Comparison of ENCODE assay signal across 1 cellular context in genomic region chr21:41955516-41955915, GRCh38.
TF ChIP-seq lines count a peak whose summit lies in the region.

No MANE protein-coding gene starts in this region.

TF ChIP-seq in GM12878, 131 proteins besides CTCF, POLR2A, EP300 and RAD21 (continues in another document):
- no peak for TF ChIP-seq NFXL1 (IDR thresholded peaks at IDR 0.05; ENCODE audit: borderline replicate concordance)
- TF ChIP-seq IRF5 (IDR thresholded peaks at IDR 0.05; ENCODE audit: borderline replicate concordance): no peak
- no peak for TF ChIP-seq MTA3 (IDR thresholded peaks at IDR 0.05; ENCODE audit: borderline replicate concordance, low read length)
- TF ChIP-seq HSF1 (IDR thresholded peaks at IDR 0.05; ENCODE audit: low read depth, low read length): no peak
- TF ChIP-seq MEF2A (IDR thresholded peaks at IDR 0.05; ENCODE audit: insufficient read depth, low read depth, low read length): no peak
- TF ChIP-seq CREM (IDR thresholded peaks at IDR 0.05; ENCODE audit: low read depth): 0 out of 2 replicates have a peak, but pooled peaks have one; percentile 15
- TF ChIP-seq WRNIP1 (IDR thresholded peaks at IDR 0.05; ENCODE audit: borderline replicate concordance, low read depth, low read length): no peak
- TF ChIP-seq DPF2 (IDR thresholded peaks at IDR 0.05): no peak
- no peak for TF ChIP-seq SPI1 (IDR thresholded peaks at IDR 0.05; ENCODE audit: borderline replicate concordance, insufficient read depth, low read depth, low read length)
- no peak for TF ChIP-seq RAD51 (IDR thresholded peaks at IDR 0.05)
- TF ChIP-seq FOXK2 (IDR thresholded peaks at IDR 0.05): no peak
- TF ChIP-seq, protein P1, sequence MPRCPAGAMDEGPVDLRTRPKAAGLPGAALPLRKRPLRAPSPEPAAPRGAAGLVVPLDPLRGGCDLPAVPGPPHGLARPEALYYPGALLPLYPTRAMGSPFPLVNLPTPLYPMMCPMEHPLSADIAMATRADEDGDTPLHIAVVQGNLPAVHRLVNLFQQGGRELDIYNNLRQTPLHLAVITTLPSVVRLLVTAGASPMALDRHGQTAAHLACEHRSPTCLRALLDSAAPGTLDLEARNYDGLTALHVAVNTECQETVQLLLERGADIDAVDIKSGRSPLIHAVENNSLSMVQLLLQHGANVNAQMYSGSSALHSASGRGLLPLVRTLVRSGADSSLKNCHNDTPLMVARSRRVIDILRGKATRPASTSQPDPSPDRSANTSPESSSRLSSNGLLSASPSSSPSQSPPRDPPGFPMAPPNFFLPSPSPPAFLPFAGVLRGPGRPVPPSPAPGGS (IDR thresholded peaks at IDR 0.05; ENCODE audit: borderline replicate concordance, insufficient read depth, low read depth, low read length, poor library complexity, severe bottlenecking): no peak
- TF ChIP-seq EGR1 (IDR thresholded peaks at IDR 0.05; ENCODE audit: borderline replicate concordance in 1 of 2, low read depth in 2 of 2, low read length in 2 of 2): no peak
- no peak for TF ChIP-seq SMAD1 (IDR thresholded peaks at IDR 0.05; ENCODE audit: low read depth, partially characterized antibody)
- TF ChIP-seq, protein P2, sequence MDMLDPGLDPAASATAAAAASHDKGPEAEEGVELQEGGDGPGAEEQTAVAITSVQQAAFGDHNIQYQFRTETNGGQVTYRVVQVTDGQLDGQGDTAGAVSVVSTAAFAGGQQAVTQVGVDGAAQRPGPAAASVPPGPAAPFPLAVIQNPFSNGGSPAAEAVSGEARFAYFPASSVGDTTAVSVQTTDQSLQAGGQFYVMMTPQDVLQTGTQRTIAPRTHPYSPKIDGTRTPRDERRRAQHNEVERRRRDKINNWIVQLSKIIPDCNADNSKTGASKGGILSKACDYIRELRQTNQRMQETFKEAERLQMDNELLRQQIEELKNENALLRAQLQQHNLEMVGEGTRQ (IDR thresholded peaks at IDR 0.05; ENCODE audit: borderline replicate concordance, low read depth, low read length): no peak
- 0 out of 2 replicates have a peak, but pooled peaks have one; percentile 47 for TF ChIP-seq YY1 (IDR thresholded peaks at IDR 0.05; ENCODE audit: low read depth, low read length)
- TF ChIP-seq, protein P3, sequence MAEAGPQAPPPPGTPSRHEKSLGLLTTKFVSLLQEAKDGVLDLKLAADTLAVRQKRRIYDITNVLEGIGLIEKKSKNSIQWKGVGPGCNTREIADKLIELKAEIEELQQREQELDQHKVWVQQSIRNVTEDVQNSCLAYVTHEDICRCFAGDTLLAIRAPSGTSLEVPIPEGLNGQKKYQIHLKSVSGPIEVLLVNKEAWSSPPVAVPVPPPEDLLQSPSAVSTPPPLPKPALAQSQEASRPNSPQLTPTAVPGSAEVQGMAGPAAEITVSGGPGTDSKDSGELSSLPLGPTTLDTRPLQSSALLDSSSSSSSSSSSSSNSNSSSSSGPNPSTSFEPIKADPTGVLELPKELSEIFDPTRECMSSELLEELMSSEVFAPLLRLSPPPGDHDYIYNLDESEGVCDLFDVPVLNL (IDR thresholded peaks at IDR 0.05; ENCODE audit: low read depth, low read length): no peak
- no peak for TF ChIP-seq KLF5 (IDR thresholded peaks at IDR 0.05; ENCODE audit: partially characterized antibody)
- TF ChIP-seq IKZF2 (IDR thresholded peaks at IDR 0.05): peak in 1 of 2 experiments; percentile 44; a peak in 2 of 4 replicates
- TF ChIP-seq RFX5 (IDR thresholded peaks at IDR 0.05; ENCODE audit: low read depth, low read length): no peak
- TF ChIP-seq PRDM15 (CRISPR knock-in tag; IDR thresholded peaks at IDR 0.05): no peak
- TF ChIP-seq CUX1 (IDR thresholded peaks at IDR 0.05; ENCODE audit: insufficient replicate concordance, low read depth, low read length): no peak
- no peak for TF ChIP-seq JUND (IDR thresholded peaks at IDR 0.05; ENCODE audit: low read depth, low read length)
- no peak for TF ChIP-seq CHD2 (IDR thresholded peaks at IDR 0.05; ENCODE audit: borderline replicate concordance, low read depth, low read length)
- no peak for TF ChIP-seq USF1 (IDR thresholded peaks at IDR 0.05; ENCODE audit: borderline replicate concordance, extremely low read length, insufficient read depth, low read depth, low read length)
- TF ChIP-seq IRF3 (IDR thresholded peaks at IDR 0.05): no peak
- no peak for TF ChIP-seq TCF12 (IDR thresholded peaks at IDR 0.05; ENCODE audit: low read depth, low read length)
- no peak for TF ChIP-seq IRF4 (IDR thresholded peaks at IDR 0.05; ENCODE audit: low read depth, low read length)
- no peak for TF ChIP-seq CEBPB (IDR thresholded peaks at IDR 0.05; ENCODE audit: borderline replicate concordance in 1 of 2, low read depth in 2 of 2, low read length in 2 of 2)
- no peak for TF ChIP-seq TAF1 (IDR thresholded peaks at IDR 0.05; ENCODE audit: borderline replicate concordance, low read depth, low read length)
- no peak for TF ChIP-seq GATAD2B (conservative IDR thresholded peaks at IDR 0.05; ENCODE audit: low read depth)
- no peak for TF ChIP-seq KDM1A (IDR thresholded peaks at IDR 0.05; ENCODE audit: borderline replicate concordance)
- 0 out of 2 replicates have a peak, but pooled peaks have one; percentile 27 for TF ChIP-seq EED (IDR thresholded peaks at IDR 0.05; ENCODE audit: low read depth)
- TF ChIP-seq BHLHE40 (IDR thresholded peaks at IDR 0.05; ENCODE audit: borderline replicate concordance in 1 of 2, low read depth in 2 of 2, low read length in 1 of 2): no peak
- no peak for TF ChIP-seq ZNF207 (IDR thresholded peaks at IDR 0.05; ENCODE audit: borderline replicate concordance)
- 0 out of 2 replicates have a peak, but pooled peaks have one; percentile 38 for TF ChIP-seq RELB (IDR thresholded peaks at IDR 0.05; ENCODE audit: low read depth)
- no peak for TF ChIP-seq FOXM1 (IDR thresholded peaks at IDR 0.05; ENCODE audit: low read depth, low read length)
- no peak for TF ChIP-seq PAX8 (IDR thresholded peaks at IDR 0.05)
- TF ChIP-seq NR2F1 (conservative IDR thresholded peaks at IDR 0.05): no peak
